35 cellular contexts compared by ENCODE assay signal in the genomic region with DNA sequence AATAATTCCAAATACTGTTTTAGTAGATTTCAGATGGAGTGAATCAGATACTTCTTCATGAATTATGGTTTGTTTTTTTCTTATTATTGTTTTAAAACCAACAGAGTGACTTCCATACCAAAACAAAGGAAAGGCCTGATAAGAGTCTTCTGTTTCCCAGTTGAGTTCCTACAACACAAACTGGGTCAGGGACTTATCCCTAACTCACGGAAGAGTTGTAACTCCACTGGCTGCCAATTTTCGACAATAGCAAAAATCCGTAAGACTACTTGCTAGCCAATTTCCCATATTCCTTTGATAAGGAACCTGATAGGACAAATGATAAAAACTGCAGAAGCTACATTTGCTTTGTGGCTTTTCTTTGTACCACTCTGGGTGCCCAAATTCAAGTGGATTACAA.
"Had no signal": no experiment of that assay in that cellular context is flagged by ENCODE, and none has a peak within 500 bp of the region (broad histone marks: within the 10 kb centered on the region; RNA-seq: fewer than 3 reads in every experiment).

No MANE protein-coding gene starts in this region.

- H3K4me1 ChIP-seq: adrenal gland, body of pancreas, breast epithelium had no signal

- H3K27ac Mint-ChIP-seq: activated CD4-positive, alpha-beta memory T cell treated with anti-CD3 and anti-CD28 coated beads, Interleukin-2, amount 10 ng/mL, durations not matched to agents 7 days and 5 days; activated CD4-positive, alpha-beta T cell treated with anti-CD3 and anti-CD28 coated beads for 36 hours; activated CD4-positive, alpha-beta T cell treated with anti-CD3 and anti-CD28 coated beads, Interleukin-2, amount 10 ng/mL, durations not matched to agents 7 days and 5 days; activated CD8-positive, alpha-beta memory T cell treated with anti-CD3 and anti-CD28 coated beads, Interleukin-2, amount 10 ng/mL, durations not matched to agents 7 days and 5 days; activated CD8-positive, alpha-beta T cell treated with anti-CD3 and anti-CD28 coated beads, Interleukin-2, amount 10 ng/mL, durations not matched to agents 7 days and 5 days; activated naive CD4-positive, alpha-beta T cell treated with anti-CD3 and anti-CD28 coated beads for 36 hours; activated naive CD4-positive, alpha-beta T cell treated with anti-CD3 and anti-CD28 coated beads, Interleukin-2, amount 50 U/mL, for 72 hours; activated naive CD8-positive, alpha-beta T cell treated with anti-CD3 and anti-CD28 coated beads for 36 hours; activated T-cell treated with anti-CD3 and anti-CD28 coated beads, Interleukin-2, amount 50 U/mL, for 24 hours; T-helper 1 cell treated with Interleukin-12 subunit alpha and Interleukin-12 subunit beta and Interleukin-4 antibody, amounts not matched to agents 30 μg/mL and 1 μg/mL, for 36 hours; T-helper 2 cell treated with Interferon-gamma antibody and Interleukin-4, amounts not matched to agents 5 μg/mL and 100 μg/mL, for 36 hours had no signal

- H3K36me3 ChIP-seq: adrenal gland, brain microvascular endothelial cell, breast epithelium had no signal

- DNase-seq: activated B cell treated with CpG ODN at 0.5 μM for 24 hours; activated CD4-positive, alpha-beta memory T cell treated with anti-CD3 and anti-CD28 coated beads, Interleukin-2, amount 10 ng/mL, durations not matched to agents 7 days and 5 days; activated CD4-positive, alpha-beta T cell treated with anti-CD3 and anti-CD28 coated beads for 1 hour; activated CD4-positive, alpha-beta T cell treated with anti-CD3 and anti-CD28 coated beads for 36 hours; activated CD4-positive, alpha-beta T cell treated with anti-CD3 and anti-CD28 coated beads for 48 hours; activated CD4-positive, alpha-beta T cell treated with anti-CD3 and anti-CD28 coated beads, Interleukin-2, amount 10 ng/mL, durations not matched to agents 7 days and 5 days; activated CD4-positive, alpha-beta T cell treated with anti-CD3 and anti-CD28 coated beads, Interleukin-2, amount 50 U/mL, for 48 hours; activated CD8-positive, alpha-beta memory T cell treated with anti-CD3 and anti-CD28 coated beads for 24 hours; activated CD8-positive, alpha-beta memory T cell treated with anti-CD3 and anti-CD28 coated beads, Interleukin-2, amount 10 ng/mL, durations not matched to agents 7 days and 5 days; activated CD8-positive, alpha-beta memory T cell treated with anti-CD3 and anti-CD28 coated beads, Interleukin-2, amount 50 U/mL, for 48 hours; activated CD8-positive, alpha-beta T cell treated with anti-CD3 and anti-CD28 coated beads, Interleukin-2, amount 10 ng/mL, durations not matched to agents 7 days and 5 days; activated effector memory CD4-positive, alpha-beta T cell treated with anti-CD3 and anti-CD28 coated beads, Interleukin-2, amount 50 U/mL, for 16 hours; activated gamma-delta T cell treated with Interleukin-2 at 50 U/mL for 16 hours; activated naive CD4-positive, alpha-beta T cell; activated naive CD4-positive, alpha-beta T cell treated with anti-CD3 and anti-CD28 coated beads for 36 hours; activated naive CD4-positive, alpha-beta T cell treated with anti-CD3 and anti-CD28 coated beads, Interleukin-2, amount 50 U/mL, for 16 hours; activated naive CD8-positive, alpha-beta T cell treated with anti-CD3 and anti-CD28 coated beads for 36 hours; activated T-cell treated with anti-CD3 and anti-CD28 coated beads, Interleukin-2, amount 50 U/mL, for 24 hours; activated T-cell treated with anti-CD3 and anti-CD28 coated beads, Interleukin-2, amount 50 U/mL, for 48 hours; amniotic stem cell; aorta; body of pancreas; brain microvascular endothelial cell; central memory CD4-positive, alpha-beta T cell; T-helper 1 cell; T-helper 2 cell; T-helper 9 cell had no signal

- FAIRE-seq: astrocyte, TTC549 had no signal

- H3K4me3 Mint-ChIP-seq: activated B cell treated with CpG ODN at 0.5 μM for 24 hours; activated CD4-positive, alpha-beta memory T cell treated with anti-CD3 and anti-CD28 coated beads, Interleukin-2, amount 10 ng/mL, durations not matched to agents 7 days and 5 days; activated CD4-positive, alpha-beta T cell treated with anti-CD3 and anti-CD28 coated beads for 36 hours; activated CD4-positive, alpha-beta T cell treated with anti-CD3 and anti-CD28 coated beads, Interleukin-2, amount 10 ng/mL, durations not matched to agents 7 days and 5 days; activated CD8-positive, alpha-beta memory T cell treated with anti-CD3 and anti-CD28 coated beads, Interleukin-2, amount 10 ng/mL, durations not matched to agents 7 days and 5 days; activated CD8-positive, alpha-beta T cell treated with anti-CD3 and anti-CD28 coated beads, Interleukin-2, amount 10 ng/mL, durations not matched to agents 7 days and 5 days; activated naive CD4-positive, alpha-beta T cell treated with anti-CD3 and anti-CD28 coated beads for 36 hours; activated naive CD8-positive, alpha-beta T cell treated with anti-CD3 and anti-CD28 coated beads for 36 hours; activated T-cell treated with anti-CD3 and anti-CD28 coated beads, Interleukin-2, amount 50 U/mL, for 24 hours; T-helper 1 cell treated with Interleukin-12 subunit alpha and Interleukin-12 subunit beta and Interleukin-4 antibody, amounts not matched to agents 30 μg/mL and 1 μg/mL, for 36 hours; T-helper 2 cell treated with Interferon-gamma antibody and Interleukin-4, amounts not matched to agents 5 μg/mL and 100 μg/mL, for 36 hours had no signal

- H3K4me1 Mint-ChIP-seq: activated CD4-positive, alpha-beta memory T cell treated with anti-CD3 and anti-CD28 coated beads, Interleukin-2, amount 10 ng/mL, durations not matched to agents 7 days and 5 days; activated CD4-positive, alpha-beta T cell treated with anti-CD3 and anti-CD28 coated beads for 36 hours; activated CD4-positive, alpha-beta T cell treated with anti-CD3 and anti-CD28 coated beads, Interleukin-2, amount 10 ng/mL, durations not matched to agents 7 days and 5 days; activated CD8-positive, alpha-beta memory T cell treated with anti-CD3 and anti-CD28 coated beads, Interleukin-2, amount 10 ng/mL, durations not matched to agents 7 days and 5 days; activated naive CD8-positive, alpha-beta T cell treated with anti-CD3 and anti-CD28 coated beads for 36 hours had no signal

- H3K9me3 Mint-ChIP-seq: activated CD4-positive, alpha-beta memory T cell treated with anti-CD3 and anti-CD28 coated beads, Interleukin-2, amount 10 ng/mL, durations not matched to agents 7 days and 5 days had no signal

- H3K27ac ChIP-seq: adrenal gland, body of pancreas, brain microvascular endothelial cell, breast epithelium, VCaP had no signal

- H3K27me3 ChIP-seq: adrenal gland, body of pancreas, brain microvascular endothelial cell, breast epithelium had no signal

- H3K4me3 ChIP-seq: adrenal gland, body of pancreas, breast epithelium had no signal

- ATAC-seq: activated CD4-positive, alpha-beta T cell treated with anti-CD3 and anti-CD28 coated beads for 36 hours; activated CD8-positive, alpha-beta memory T cell treated with anti-CD3 and anti-CD28 coated beads, Interleukin-2, amount 10 ng/mL, durations not matched to agents 7 days and 5 days; activated CD8-positive, alpha-beta T cell treated with anti-CD3 and anti-CD28 coated beads, Interleukin-2, amount 10 ng/mL, durations not matched to agents 7 days and 5 days; activated naive CD4-positive, alpha-beta T cell treated with anti-CD3 and anti-CD28 coated beads, Interleukin-2, amount 50 U/mL, for 72 hours; body of pancreas had no signal

- H3K27me3 Mint-ChIP-seq: activated B cell treated with CpG ODN at 0.5 μM for 24 hours; activated CD4-positive, alpha-beta memory T cell treated with anti-CD3 and anti-CD28 coated beads, Interleukin-2, amount 10 ng/mL, durations not matched to agents 7 days and 5 days; activated CD4-positive, alpha-beta T cell treated with anti-CD3 and anti-CD28 coated beads for 36 hours; activated CD4-positive, alpha-beta T cell treated with anti-CD3 and anti-CD28 coated beads, Interleukin-2, amount 10 ng/mL, durations not matched to agents 7 days and 5 days; activated CD8-positive, alpha-beta memory T cell treated with anti-CD3 and anti-CD28 coated beads, Interleukin-2, amount 10 ng/mL, durations not matched to agents 7 days and 5 days; activated naive CD8-positive, alpha-beta T cell treated with anti-CD3 and anti-CD28 coated beads for 36 hours; activated T-cell treated with anti-CD3 and anti-CD28 coated beads, Interleukin-2, amount 50 U/mL, for 24 hours had no signal

- H3K9me3 ChIP-seq: body of pancreas had no signal
